Comparison of ENCODE assay signal across 9 cellular contexts in genomic region chrX:43750248-43750676, GRCh38.
DNase-seq lines count a peak whose midpoint lies in the region; ATAC-seq and TF ChIP-seq lines count a peak whose summit lies in the region.
"Had no signal": no experiment of that assay in that cellular context is flagged by ENCODE, and none has a peak within 500 bp of the region (broad histone marks: within the 10 kb centered on the region; RNA-seq: fewer than 3 reads in every experiment).

No MANE protein-coding gene starts in this region.

- no peaks in the 10 kb centered on the region for H3K9me3 Mint-ChIP-seq in activated CD4-positive, alpha-beta T cell treated with anti-CD3 and anti-CD28 coated beads for 36 hours (ENCODE audit: low read depth)

- POLR2A ChIA-PET in activated CD4-positive, alpha-beta T cell treated with anti-CD3 and anti-CD28 coated beads for 36 hours (lab: Charles Lee): no interaction called here

- H3K27me3 ChIP-seq in lung (ENCODE audit: control insufficient read depth, insufficient read depth): no peaks in the 10 kb centered on the region

- H3K27ac Mint-ChIP-seq in activated CD4-positive, alpha-beta T cell treated with anti-CD3 and anti-CD28 coated beads for 36 hours: no peak overlapping the region

- peak; percentile 67 for TF ChIP-seq CTCF in lung (IDR thresholded peaks at IDR 0.05; ENCODE audit: control extremely low read depth, extremely low read depth)

- DNase-seq in NCI-H187 treated with DMSO at 0.1 percent for 48 hours (lab: John Stamatoyannopoulos, UW) (peak; percentile 1), NCI-H187 (lab: John Stamatoyannopoulos, UW) (no peak), NCI-H446 (lab: John Stamatoyannopoulos, UW) (peak; percentile 13 to 57), dermis blood vessel endothelial cell (peak; percentile 67), lung (ENCODE audit: low spot score) (peak; percentile 41)
- DNase-seq in activated CD4-positive, alpha-beta T cell treated with anti-CD3 and anti-CD28 coated beads for 36 hours: peak; percentile 51
- DNase-seq in stimulated activated CD8-positive, alpha-beta memory T cell treated with anti-CD3 and anti-CD28 coated beads, Interleukin-4, amount 100 ng/mL, for 48 hours: peak; percentile 28

- H3K4me3 Mint-ChIP-seq in activated CD4-positive, alpha-beta T cell treated with anti-CD3 and anti-CD28 coated beads for 36 hours: no peak overlapping the region

- no peaks in the 10 kb centered on the region for H3K4me1 Mint-ChIP-seq in activated CD4-positive, alpha-beta T cell treated with anti-CD3 and anti-CD28 coated beads for 36 hours

- CTCF ChIA-PET in activated CD4-positive, alpha-beta T cell treated with anti-CD3 and anti-CD28 coated beads for 36 hours (lab: Charles Lee): interaction anchor here (0.5 to 1.6 kb wide), 8 partner anchors 8 to 401 kb away, joined by 3 to 10 read pairs (median 4); no protein-coding TSS in a partner anchor

- intact Hi-C loops in activated CD4-positive, alpha-beta T cell treated with anti-CD3 and anti-CD28 coated beads for 36 hours (cut with DNase I, micrococcal nuclease): loop anchor here (1.0 to 10.0 kb wide), 4 partner anchors 191 to 1965 kb away; no protein-coding TSS in a partner anchor

- no peaks in the 10 kb centered on the region for H3K27me3 Mint-ChIP-seq in activated CD4-positive, alpha-beta T cell treated with anti-CD3 and anti-CD28 coated beads for 36 hours

- H3K27ac ChIP-seq in lung (ENCODE audit: low read depth in 1 of 2, low read length in 1 of 2): no peak overlapping the region
- H3K27ac ChIP-seq: epithelial cell of prostate had no signal

- no peaks in the 10 kb centered on the region for H3K36me3 ChIP-seq in lung (ENCODE audit: control insufficient read depth in 2 of 2, insufficient read depth in 2 of 2, low read length in 2 of 2)

- H3K4me1 ChIP-seq in lung (ENCODE audit: control insufficient read depth in 2 of 2, insufficient read depth in 2 of 2, low read length in 2 of 2): peaks cover 0 to 2% of the 10 kb centered on the region in 2 donors

- no peak overlapping the region for H3K4me3 ChIP-seq in lung

- no peaks in the 10 kb centered on the region for H3K36me3 Mint-ChIP-seq in activated CD4-positive, alpha-beta T cell treated with anti-CD3 and anti-CD28 coated beads for 36 hours (ENCODE audit: low read depth)

- ATAC-seq in HG03175 (IDR thresholded peaks at IDR 0.05; ENCODE audit: unreplicated experiment) (peak; percentile 76), lung (ENCODE audit: insufficient read depth, low FRiP score) (peak; percentile 52)
- ATAC-seq in activated CD4-positive, alpha-beta T cell treated with anti-CD3 and anti-CD28 coated beads for 36 hours: peak; percentile 68

- H3K9me3 ChIP-seq in lung (ENCODE audit: control insufficient read depth in 2 of 2, insufficient read depth in 1 of 2, low read length in 1 of 2): peaks cover 0 to 2% of the 10 kb centered on the region in 2 donors

- WGBS in lung, 2 donors: 5 to 19% methylated on average over 5 to 6 of the region's 6 CpGs

Comparison
In these comparisons a context has a peak if more than half of its experiments do, and no peak if none do; other contexts are left out.
1. DNase-seq: peak in NCI-H187 treated with DMSO at 0.1 percent for 48 hours (single experiment), NCI-H446 (2 of 2), activated CD4-positive, alpha-beta T cell treated with anti-CD3 and anti-CD28 coated beads for 36 hours (single experiment), dermis blood vessel endothelial cell (single experiment), lung (single experiment) and stimulated activated CD8-positive, alpha-beta memory T cell treated with anti-CD3 and anti-CD28 coated beads, Interleukin-4, amount 100 ng/mL, for 48 hours (single experiment); none in NCI-H187 (0 of 2).
2. Peak in every context shown above with its lines, with median percentiles within 50 percentile points of each other: ATAC-seq.